In the genomic region with DNA sequence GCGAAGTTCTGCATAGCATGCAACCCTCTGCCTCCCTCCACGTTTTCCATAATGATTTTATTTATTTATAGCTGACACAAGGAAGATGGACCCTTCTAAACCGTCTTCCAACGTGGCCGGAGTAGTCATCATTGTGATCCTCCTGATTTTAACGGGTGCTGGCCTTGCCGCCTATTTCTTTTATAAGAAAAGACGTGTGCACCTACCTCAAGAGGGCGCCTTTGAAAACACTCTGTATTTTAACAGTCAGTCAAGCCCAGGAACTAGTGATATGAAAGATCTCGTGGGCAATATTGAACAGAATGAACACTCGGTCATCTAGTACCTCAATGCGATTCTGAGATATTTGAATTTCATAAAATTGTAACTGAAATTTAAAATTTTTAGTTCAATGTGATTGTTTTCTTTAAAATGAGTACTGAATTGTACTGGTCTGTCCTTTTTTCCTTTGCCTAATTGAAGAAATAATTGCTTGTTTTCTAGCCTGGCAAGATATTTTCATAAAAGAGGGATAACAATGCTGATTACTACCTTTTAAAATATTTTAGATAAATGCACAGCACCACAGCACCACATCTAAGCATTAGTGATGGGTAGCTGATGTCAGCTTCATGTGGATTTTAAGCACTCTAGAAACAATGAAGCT, we compare ENCODE assay signal across 8 cellular contexts. TPM values are rescaled to one million over a fixed set of nuclear protein-coding genes. Genes with fewer than 3 reads are reported as not detected.
DNase-seq lines count a peak whose midpoint lies in the region; ATAC-seq and TF ChIP-seq lines count a peak whose summit lies in the region.

No MANE protein-coding gene starts in this region.

- DNase-seq in heart left ventricle (peak in 4 of 5 donors; percentile 29 to 47 (median 40)), left ventricle myocardium superior (no peak), RKO (ENCODE audit: low spot score) (peak; percentile 83), epithelial cell of esophagus (ENCODE audit: low read depth) (peak; percentile 70), neural crest cell (ENCODE audit: low read depth, low spot score) (peak; percentile 26), NCI-H1092 treated with DMSO at 0.1 percent for 48 hours (lab: John Stamatoyannopoulos, UW) (no peak), GOT3 (lab: John Stamatoyannopoulos, UW) (no peak)

- no peak overlapping the region for H3K4me3 ChIP-seq in heart left ventricle
- H3K4me3 ChIP-seq in epithelial cell of esophagus (ENCODE audit: low read length), result no peak overlapping the region

- H3K27me3 Mint-ChIP-seq in neural crest cell (ENCODE audit: low read depth), result no peaks in the 10 kb centered on the region

- H3K36me3 ChIP-seq in heart left ventricle, result peaks cover 0 to 26% (median 0%) of the 10 kb centered on the region in 9 donors

- H3K4me1 ChIP-seq in heart left ventricle, result peaks cover 0 to 24% (median 0%) of the 10 kb centered on the region in 12 donors

- H3K27ac Mint-ChIP-seq in neural crest cell (ENCODE audit: unreplicated experiment), result no peak overlapping the region

- no peak for TF ChIP-seq POLR2A in heart left ventricle (IDR thresholded peaks at IDR 0.05)

- ATAC-seq in heart left ventricle, result peak in 2 of 4 donors; percentile 21 to 54
- ATAC-seq in left ventricle myocardium superior, result no peak
- peak; percentile 66 for ATAC-seq in HG03103 (IDR thresholded peaks at IDR 0.05; ENCODE audit: low read depth, unreplicated experiment)

- H3K4me3 Mint-ChIP-seq in neural crest cell, result no peak overlapping the region

- H3K27me3 ChIP-seq in heart left ventricle, result no peaks in the 10 kb centered on the region

- H3K27ac ChIP-seq in heart left ventricle, result no peak overlapping the region

- intact Hi-C loops in heart left ventricle (cut with DNase I) (loop anchor here in 9 of 10 donors (2.0 to 10.0 kb wide), 11 partner anchors 175 to 395 kb away; a partner anchor contains a TSS), left ventricle myocardium superior (cut with micrococcal nuclease) (loop anchor here (5.0 kb wide), 2 partner anchors 232 to 307 kb away; a partner anchor contains a TSS)

- no peaks in the 10 kb centered on the region for H3K9me3 Mint-ChIP-seq in neural crest cell

- H3K36me3 Mint-ChIP-seq in neural crest cell (ENCODE audit: low read depth), result no peaks in the 10 kb centered on the region

- H3K4me1 Mint-ChIP-seq in neural crest cell, result no peaks in the 10 kb centered on the region

- 19 to 25% (median 21%) methylated on average over 12 of the region's 12 CpGs for WGBS in heart left ventricle, 4 donors

- peak; percentile 30 to 65 (median 54) for TF ChIP-seq CTCF in heart left ventricle (IDR thresholded peaks at IDR 0.05)
- TF ChIP-seq CTCF in epithelial cell of esophagus (IDR thresholded peaks at IDR 0.05; ENCODE audit: insufficient read depth, low read depth, low read length, missing control alignments), result peak; percentile 70
- peak; percentile 68 for TF ChIP-seq CTCF in neural crest cell (conservative IDR thresholded peaks at IDR 0.05)

- H3K9me3 ChIP-seq in heart left ventricle, result no peaks in the 10 kb centered on the region

RNA-seq across cellular contexts. Expression of a gene that starts 41.5 kb away (rescaled TPM):
- total RNA-seq in heart left ventricle (under 1 TPM in 2 of 9 donors, not detected in 7; 0.08 to 0.27 TPM), left ventricle myocardium superior (not detected), neural crest cell (not detected in 2 replicates)
- polyA plus RNA-seq in heart left ventricle, result not detected

Comparison
In these comparisons a context has a peak if more than half of its experiments do, and no peak if none do; other contexts are left out.
1. DNase-seq: peak in heart left ventricle (4 of 5), RKO (single experiment), epithelial cell of esophagus (single experiment) and neural crest cell (single experiment); none in left ventricle myocardium superior (single experiment), NCI-H1092 treated with DMSO at 0.1 percent for 48 hours (single experiment) and GOT3 (single experiment).
2. Peak in every context shown above with its lines, with median percentiles within 50 percentile points of each other: CTCF ChIP-seq.